ENCODE assay signal across 14 cellular contexts in the genomic region with DNA sequence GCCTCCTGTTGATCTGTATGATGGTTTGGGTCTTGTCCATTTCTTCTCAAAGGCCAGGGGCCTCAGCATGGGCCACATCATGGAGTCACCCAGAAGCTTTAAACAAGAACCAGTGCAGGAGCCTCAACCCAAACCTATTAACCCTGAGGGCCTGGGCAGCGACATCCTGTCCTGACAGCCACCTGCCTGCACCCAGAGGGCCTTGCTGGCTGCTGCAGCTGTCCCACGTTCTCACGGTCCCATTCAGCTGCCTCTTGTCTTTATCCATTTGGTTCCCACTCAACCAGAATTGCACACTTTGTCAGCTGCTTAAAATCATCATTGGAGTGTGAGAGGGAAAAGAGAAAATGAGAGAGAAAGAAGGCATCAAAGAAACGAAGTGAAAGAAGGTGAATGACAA. TPM values are rescaled to one million over a fixed set of nuclear protein-coding genes. Genes with fewer than 3 reads are reported as not detected.
"Had no signal": no experiment of that assay in that cellular context is flagged by ENCODE, and none has a peak within 500 bp of the region (broad histone marks: within the 10 kb centered on the region; RNA-seq: fewer than 3 reads in every experiment).

No MANE protein-coding gene starts in this region.

- DNase-seq: activated CD4-positive, alpha-beta T cell treated with anti-CD3 and anti-CD28 coated beads for 1 hour; activated naive CD8-positive, alpha-beta T cell treated with anti-CD3 and anti-CD28 coated beads, Interleukin-2, amount 50 U/mL, for 24 hours; colonic mucosa; effector CD4-positive, alpha-beta T cell; foreskin melanocyte; heart left ventricle; mammary epithelial cell; stimulated activated CD4-positive, alpha-beta T cell treated with anti-CD3 and anti-CD28 coated beads, Interleukin-15, amount 100 ng/mL, for 24 hours; stimulated activated CD4-positive, alpha-beta T cell treated with anti-CD3 and anti-CD28 coated beads, Interleukin-4, amount 100 ng/mL, for 24 hours; stimulated activated naive CD8-positive, alpha-beta T cell treated with anti-CD3 and anti-CD28 coated beads, Interleukin-15, amount 100 ng/mL, for 72 hours had no signal

- H3K36me3 Mint-ChIP-seq: activated CD4-positive, alpha-beta memory T cell treated with anti-CD3 and anti-CD28 coated beads for 36 hours had no signal

- H3K4me1 ChIP-seq: ascending aorta, colonic mucosa, heart left ventricle had no signal

- H3K27me3 ChIP-seq: ascending aorta, colonic mucosa had no signal

- H3K4me3 Mint-ChIP-seq: activated CD4-positive, alpha-beta memory T cell treated with anti-CD3 and anti-CD28 coated beads for 36 hours; activated naive CD8-positive, alpha-beta T cell treated with anti-CD3 and anti-CD28 coated beads, Interleukin-2, amount 50 U/mL, for 24 hours; stimulated activated naive CD8-positive, alpha-beta T cell treated with anti-CD3 and anti-CD28 coated beads, Interleukin-15, amount 100 ng/mL, for 72 hours had no signal

- H3K27ac ChIP-seq: ascending aorta, colonic mucosa, heart left ventricle, thoracic aorta had no signal

- H3K36me3 ChIP-seq: ascending aorta, colonic mucosa, heart left ventricle, thoracic aorta had no signal

- H3K9me3 Mint-ChIP-seq: activated CD4-positive, alpha-beta memory T cell treated with anti-CD3 and anti-CD28 coated beads for 36 hours; activated naive CD8-positive, alpha-beta T cell treated with anti-CD3 and anti-CD28 coated beads, Interleukin-2, amount 50 U/mL, for 24 hours; stimulated activated naive CD8-positive, alpha-beta T cell treated with anti-CD3 and anti-CD28 coated beads, Interleukin-15, amount 100 ng/mL, for 72 hours had no signal

- H3K27ac Mint-ChIP-seq: activated CD4-positive, alpha-beta memory T cell treated with anti-CD3 and anti-CD28 coated beads for 36 hours; activated naive CD8-positive, alpha-beta T cell treated with anti-CD3 and anti-CD28 coated beads, Interleukin-2, amount 50 U/mL, for 24 hours; stimulated activated naive CD8-positive, alpha-beta T cell treated with anti-CD3 and anti-CD28 coated beads, Interleukin-15, amount 100 ng/mL, for 72 hours had no signal

- H3K4me1 Mint-ChIP-seq: activated naive CD8-positive, alpha-beta T cell treated with anti-CD3 and anti-CD28 coated beads, Interleukin-2, amount 50 U/mL, for 24 hours had no signal

- ATAC-seq: activated naive CD8-positive, alpha-beta T cell treated with anti-CD3 and anti-CD28 coated beads, Interleukin-2, amount 50 U/mL, for 24 hours; heart left ventricle had no signal

- H3K4me3 ChIP-seq: ascending aorta, colonic mucosa, heart left ventricle, thoracic aorta had no signal

- H3K9me3 ChIP-seq: ascending aorta, colonic mucosa, heart left ventricle, thoracic aorta had no signal

RNA-seq across cellular contexts. Expression of gene C4orf50, which starts 21.6 kb away (rescaled TPM):
- total RNA-seq: ascending aorta, mammary epithelial cell, osteoblast had no signal
- polyA plus RNA-seq: heart left ventricle, mammary epithelial cell had no signal
